ENCODE assay signal across 9 cellular contexts in genomic region chrX:106898462-106898861, GRCh38. TPM values are rescaled to one million over a fixed set of nuclear protein-coding genes. Genes with fewer than 3 reads are reported as not detected.
DNase-seq lines count a peak whose midpoint lies in the region; ATAC-seq and TF ChIP-seq lines count a peak whose summit lies in the region.
"Had no signal": no experiment of that assay in that cellular context is flagged by ENCODE, and none has a peak within 500 bp of the region (broad histone marks: within the 10 kb centered on the region; RNA-seq: fewer than 3 reads in every experiment).

No MANE protein-coding gene starts in this region.

- peak; percentile 32 to 63 for DNase-seq in NCI-H2081 (lab: John Stamatoyannopoulos, UW)
- no peak for DNase-seq in NCI-H2081 treated with DMSO at 0.1 percent for 48 hours (lab: John Stamatoyannopoulos, UW)
- DNase-seq in Panc1 (ENCODE audit: low read depth, low spot score): no peak
- peak; percentile 70 for DNase-seq in fibroblast of mammary gland (ENCODE audit: low read depth)
- peak; percentile 29 for DNase-seq in retina
- no peak for DNase-seq in occipital lobe (lab: John Stamatoyannopoulos, UW)

- ATAC-seq in GM19372 (IDR thresholded peaks at IDR 0.05; ENCODE audit: low read depth, unreplicated experiment): peak; percentile 82
- ATAC-seq in HG03520 (IDR thresholded peaks at IDR 0.05; ENCODE audit: unreplicated experiment): peak; percentile 73
- ATAC-seq in Panc1: peak; percentile 43; the same call in 1 of the 2 replicates

- no peak overlapping the region for H3K4me3 ChIP-seq in Panc1 (ENCODE audit: low read depth in 2 of 2, low read length in 2 of 2)
- no peak overlapping the region for H3K4me3 ChIP-seq in fibroblast of mammary gland (ENCODE audit: control insufficient read depth, low read depth, low read length)

- no peaks in the 10 kb centered on the region for H3K27me3 ChIP-seq in Panc1 (ENCODE audit: control insufficient read depth, insufficient read depth, low read length)

- H3K36me3 ChIP-seq in Panc1 (ENCODE audit: control insufficient read depth, insufficient read depth, low read length): no peaks in the 10 kb centered on the region

- H3K4me1 ChIP-seq in Panc1 (ENCODE audit: control insufficient read depth, insufficient read depth, low read length): peaks cover 19% of the 10 kb centered on the region

- no TSS peak for BruUV-seq in Panc1 (replicated peaks; lab: Mats Ljungman, UMichigan)

- no peaks in the 10 kb centered on the region for H3K9me3 ChIP-seq in Panc1 (ENCODE audit: control insufficient read depth, insufficient read depth, low read depth, low read length)

- in situ Hi-C loops in Panc1 (cut with HindIII; ENCODE audit: low pct_unique_long_range_greater_than_20kb, low sequenced_read_pairs): no loop called here

- CTCF ChIA-PET in Panc1 (lab: Charles Lee): interaction anchor here (0.6 to 1.9 kb wide), 2 partner anchors 61 to 412 kb away, joined by 3 to 25 read pairs; no protein-coding TSS in a partner anchor

- TF ChIP-seq CTCF in Panc1 (IDR thresholded peaks at IDR 0.05): peak; percentile 65
- TF ChIP-seq CTCF in fibroblast of mammary gland (conservative IDR thresholded peaks at IDR 0.05; ENCODE audit: control insufficient read depth, insufficient read depth, low read depth, low read length): peak; percentile 44

- intact Hi-C loops in Panc1 (cut with micrococcal nuclease; ENCODE audit: unreplicated experiment): no loop called here

- POLR2A ChIA-PET in Panc1 (lab: Charles Lee): interaction anchor here (0.6 kb wide), 1 partner anchor 29 kb away, joined by 10 read pairs; no protein-coding TSS in a partner anchor

- no peak overlapping the region for H3K27ac ChIP-seq in Panc1 (ENCODE audit: low read length)

RNA-seq across cellular contexts. Expression of gene RIPPLY1, which starts 4.7 kb away (rescaled TPM):
- total RNA-seq in Panc1 (2021; ENCODE audit: unreplicated experiment): not detected
- polyA plus RNA-seq in Panc1 (2012; ENCODE audit: insufficient read length): not detected
- not detected for total RNA-seq in occipital lobe
- total RNA-seq: CD8-positive, alpha-beta memory T cell had no signal
- polyA plus RNA-seq: CD8-positive, alpha-beta memory T cell had no signal

RNA-seq across cellular contexts. Expression of gene CLDN2, which starts 21.7 kb away (rescaled TPM):
- total RNA-seq in Panc1 (2021; ENCODE audit: unreplicated experiment) (0.10 TPM), occipital lobe (not detected)
- polyA plus RNA-seq in Panc1 (2012; ENCODE audit: insufficient read length): not detected
- total RNA-seq: CD8-positive, alpha-beta memory T cell had no signal
- polyA plus RNA-seq: CD8-positive, alpha-beta memory T cell had no signal

Comparison
In these comparisons a context has a peak if more than half of its experiments do, and no peak if none do; other contexts are left out.
1. DNase-seq: peak in NCI-H2081 (2 of 2), fibroblast of mammary gland (single experiment) and retina (single experiment); none in NCI-H2081 treated with DMSO at 0.1 percent for 48 hours (single experiment), Panc1 (single experiment) and occipital lobe (single experiment).
2. Peak in every context shown above with its lines, with median percentiles within 50 percentile points of each other: ATAC-seq.